Comparison of ENCODE assay signal across 8 cellular contexts in the genomic region with DNA sequence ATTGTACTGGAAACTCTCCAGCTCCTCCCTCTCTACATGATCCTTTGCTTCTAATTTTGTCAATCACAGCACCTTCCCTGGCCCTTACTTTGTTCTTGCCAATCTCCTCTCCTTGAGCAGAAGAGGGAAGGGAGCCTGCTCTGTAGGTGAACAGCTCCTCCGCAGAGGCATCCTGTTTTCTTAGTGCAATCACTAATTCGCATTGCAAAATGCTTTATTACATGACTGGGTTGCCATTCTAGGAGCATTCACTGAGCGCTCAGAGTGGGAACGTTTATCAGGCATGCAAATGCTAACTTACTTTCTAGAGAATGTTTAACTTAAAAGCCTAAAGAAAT. TPM values are rescaled to one million over a fixed set of nuclear protein-coding genes. Genes with fewer than 3 reads are reported as not detected.
DNase-seq lines count a peak whose midpoint lies in the region; ATAC-seq and TF ChIP-seq lines count a peak whose summit lies in the region.

No MANE protein-coding gene starts in this region.

- no peak for TF ChIP-seq POLR2A in prostate gland (IDR thresholded peaks at IDR 0.05)

- TF ChIP-seq CTCF in epithelial cell of esophagus (IDR thresholded peaks at IDR 0.05; ENCODE audit: insufficient read depth, low read depth, low read length, missing control alignments), result no peak
- no peak for TF ChIP-seq CTCF in prostate gland (IDR thresholded peaks at IDR 0.05)

- H3K4me1 ChIP-seq in prostate gland (replicated peaks), result peaks cover 3% of the 10 kb centered on the region

- WGBS in prostate gland, result 9% methylated on average over 4 of the region's 4 CpGs

- peak; percentile 46 for DNase-seq in DMS79 treated with DMSO at 0.1 percent for 48 hours (lab: John Stamatoyannopoulos, UW)
- DNase-seq in DMS79 (lab: John Stamatoyannopoulos, UW), result no peak
- DNase-seq in NCI-H69 (lab: John Stamatoyannopoulos, UW), result peak; percentile 66
- DNase-seq in epithelial cell of esophagus (ENCODE audit: low read depth), result no peak
- DNase-seq in prostate gland (ENCODE audit: low spot score), result peak; percentile 8
- DNase-seq in HK-2 (ENCODE audit: unreplicated experiment), result no peak
- no peak for DNase-seq in RKO (ENCODE audit: low spot score)

- H3K36me3 ChIP-seq in prostate gland, result no peaks in the 10 kb centered on the region

- no peak overlapping the region for H3K27ac ChIP-seq in prostate gland

- no peaks in the 10 kb centered on the region for H3K27me3 ChIP-seq in prostate gland (replicated peaks; ENCODE audit: insufficient read depth)

- ATAC-seq in GM19395 (IDR thresholded peaks at IDR 0.05; ENCODE audit: unreplicated experiment), result no peak

- H3K4me3 ChIP-seq in epithelial cell of esophagus (ENCODE audit: low read length) (peak overlapping the region; percentile 34), prostate gland (peak overlapping the region; percentile 92 to 95)

- intact Hi-C loops in prostate gland (cut with DNase I), result loop anchor here (2.0 to 5.0 kb wide), 2 partner anchors 352 to 630 kb away; no protein-coding TSS in a partner anchor

- no peaks in the 10 kb centered on the region for H3K9me3 ChIP-seq in prostate gland

RNA-seq across cellular contexts. Expression of a gene that starts 0.4 kb away (rescaled TPM):
- 10 to 100 TPM; 26.3 to 80.4 TPM for total RNA-seq in prostate gland

Comparison
In these comparisons a context has a peak if more than half of its experiments do, and no peak if none do; other contexts are left out.
1. DNase-seq: peak in DMS79 treated with DMSO at 0.1 percent for 48 hours (single experiment), NCI-H69 (single experiment) and prostate gland (single experiment); none in DMS79 (single experiment), epithelial cell of esophagus (single experiment), HK-2 (single experiment) and RKO (single experiment).